In genomic region chr1:102174259-102174863, GRCh38 we compare ENCODE assay signal across 9 cellular contexts.
DNase-seq lines count a peak whose midpoint lies in the region; ATAC-seq and TF ChIP-seq lines count a peak whose summit lies in the region.
"Had no signal": no experiment of that assay in that cellular context is flagged by ENCODE, and none has a peak within 500 bp of the region (broad histone marks: within the 10 kb centered on the region; RNA-seq: fewer than 3 reads in every experiment).

No MANE protein-coding gene starts in this region.

- peak in 2 of 3 experiments; percentile 60 to 66; a peak in 4 of 6 replicates for TF ChIP-seq CTCF in HCT116 (IDR thresholded peaks at IDR 0.05 in 2 of 3, conservative IDR thresholded peaks at IDR 0.05 in 1 of 3; ENCODE audit: borderline replicate concordance in 1 of 3, insufficient read depth in 1 of 3, low read depth in 2 of 3, low read length in 2 of 3)
- peak; percentile 58 for TF ChIP-seq CTCF in kidney epithelial cell (IDR thresholded peaks at IDR 0.05; ENCODE audit: insufficient read depth, low read length, poor library complexity, severe bottlenecking)

- H3K4me3 ChIP-seq in HCT116 (replicated peaks in 1 of 2; ENCODE audit: low read depth in 1 of 2, low read length in 2 of 2) (no peak overlapping the region), kidney epithelial cell (ENCODE audit: low read depth, low read length) (no peak overlapping the region)
- H3K4me3 ChIP-seq: right lobe of liver had no signal

- H3K27ac ChIP-seq in HCT116 (ENCODE audit: low read depth, low read length): no peak overlapping the region
- H3K27ac ChIP-seq: right lobe of liver had no signal

- no peak overlapping the region for H2AFZ ChIP-seq in HCT116 (ENCODE audit: low read depth, low read length, poor library complexity, severe bottlenecking)

- DNase-seq in HCT116 (ENCODE audit: low read depth, low spot score) (no peak), M059J (ENCODE audit: low read depth) (peak; percentile 5), kidney epithelial cell (ENCODE audit: low read depth) (no peak), G401 (ENCODE audit: low spot score) (no peak), NCI-H446 treated with DMSO at 0.1 percent for 48 hours (lab: John Stamatoyannopoulos, UW) (no peak), NCI-H446 (lab: John Stamatoyannopoulos, UW) (no peak), NCI-H187 (lab: John Stamatoyannopoulos, UW) (no peak)
- DNase-seq: right lobe of liver had no signal

- POLR2A ChIA-PET in HCT116 (lab: Charles Lee): no interaction called here

- no peaks in the 10 kb centered on the region for H3K9me2 ChIP-seq in HCT116 (ENCODE audit: insufficient read depth)

- H3K27me3 ChIP-seq in HCT116 (ENCODE audit: insufficient read depth, low read length) (no peaks in the 10 kb centered on the region), kidney epithelial cell (ENCODE audit: control insufficient read depth, insufficient read depth, low read length) (no peaks in the 10 kb centered on the region)
- H3K27me3 ChIP-seq: right lobe of liver had no signal

- TF ChIP-seq POLR2A in GM18505 (IDR thresholded peaks at IDR 0.05; ENCODE audit: borderline replicate concordance, extremely low read depth, insufficient read depth, insufficient read length) (no peak), HCT116 (IDR thresholded peaks at IDR 0.05; ENCODE audit: borderline replicate concordance, extremely low read depth, insufficient read depth, insufficient read length) (no peak)

- ATAC-seq in GM18505 (IDR thresholded peaks at IDR 0.05; ENCODE audit: unreplicated experiment) (peak; percentile 95), HCT116 (peak; percentile 73)

- TF ChIP-seq RAD21 in HCT116 (IDR thresholded peaks at IDR 0.05; ENCODE audit: low read depth): peak; percentile 12; the same call in 1 of the 2 replicates

- in situ Hi-C loops in G401 (cut with HindIII; ENCODE audit: low sequenced_read_pairs): no loop called here

- no peak overlapping the region for H3K4me2 ChIP-seq in HCT116 (ENCODE audit: low read length)

- H3K9me3 ChIP-seq in HCT116 (ENCODE audit: control insufficient read depth in 1 of 2, insufficient read depth in 1 of 2, low read depth in 1 of 2, low read length in 2 of 2): no peaks in the 10 kb centered on the region
- H3K9me3 ChIP-seq: right lobe of liver had no signal

- BruUV-seq in HCT116 (replicated peaks; lab: Mats Ljungman, UMichigan): no TSS peak

- intact Hi-C loops in HCT116 (cut with micrococcal nuclease): no loop called here

- CTCF ChIA-PET in HCT116 (lab: Charles Lee): no interaction called here

- no peaks in the 10 kb centered on the region for H4K20me1 ChIP-seq in HCT116 (ENCODE audit: insufficient read depth)

- no peaks in the 10 kb centered on the region for H3K79me2 ChIP-seq in HCT116 (ENCODE audit: insufficient read depth, low read length)

- no peaks in the 10 kb centered on the region for H3K4me1 ChIP-seq in HCT116 (ENCODE audit: control insufficient read depth in 1 of 2, insufficient read depth in 2 of 2, low read length in 2 of 2)
- H3K4me1 ChIP-seq: right lobe of liver had no signal

- no peaks in the 10 kb centered on the region for H3K36me3 ChIP-seq in HCT116 (ENCODE audit: control insufficient read depth in 1 of 2, insufficient read depth in 2 of 2, low read length in 2 of 2)
- H3K36me3 ChIP-seq in kidney epithelial cell (ENCODE audit: control insufficient read depth, insufficient read depth, low read length): no peaks in the 10 kb centered on the region
- H3K36me3 ChIP-seq: right lobe of liver had no signal

- H3K9ac ChIP-seq in HCT116 (ENCODE audit: low read length): no peak overlapping the region

- RAD21 ChIA-PET in HCT116 (lab: Charles Lee; ENCODE audit: low non-redundant PET in 1 of 2, low total read pairs in 2 of 2, uncharacterized antibody in 2 of 2, unreplicated experiment in 2 of 2): no interaction called here

TF ChIP-seq in HCT116, 20 proteins besides CTCF, POLR2A, EP300 and RAD21:
- TF ChIP-seq ELF1 (IDR thresholded peaks at IDR 0.05; ENCODE audit: borderline replicate concordance, low read depth) (no peak), SRF (IDR thresholded peaks at IDR 0.05; ENCODE audit: low read depth) (no peak), ZNF274 (IDR thresholded peaks at IDR 0.05; ENCODE audit: low read depth, low read length) (no peak), CBX3 (IDR thresholded peaks at IDR 0.05; ENCODE audit: low read depth) (no peak), FOSL1 (IDR thresholded peaks at IDR 0.05; ENCODE audit: low read depth) (no peak), ZBTB33 (IDR thresholded peaks at IDR 0.05; ENCODE audit: extremely low read depth, insufficient replicate concordance, low read length) (no peak), EZH2 (IDR thresholded peaks at IDR 0.05) (no peak), POLR2AphosphoS5 (IDR thresholded peaks at IDR 0.05; ENCODE audit: low read depth, low read length) (no peak), TCF7L2 (IDR thresholded peaks at IDR 0.05; ENCODE audit: borderline replicate concordance, extremely low read depth, insufficient read depth, insufficient read length) (no peak), SP1 (IDR thresholded peaks at IDR 0.05; ENCODE audit: low read depth) (no peak), EGR1 (IDR thresholded peaks at IDR 0.05; ENCODE audit: low read depth) (no peak), REST (IDR thresholded peaks at IDR 0.05; ENCODE audit: low read depth) (no peak), ATF3 (IDR thresholded peaks at IDR 0.05) (no peak), CEBPB (IDR thresholded peaks at IDR 0.05; ENCODE audit: low read depth) (no peak), MAX (IDR thresholded peaks at IDR 0.05) (no peak), SIN3A (IDR thresholded peaks at IDR 0.05; ENCODE audit: low read depth) (no peak)
